ENCODE assay signal across 11 cellular contexts in the genomic region with DNA sequence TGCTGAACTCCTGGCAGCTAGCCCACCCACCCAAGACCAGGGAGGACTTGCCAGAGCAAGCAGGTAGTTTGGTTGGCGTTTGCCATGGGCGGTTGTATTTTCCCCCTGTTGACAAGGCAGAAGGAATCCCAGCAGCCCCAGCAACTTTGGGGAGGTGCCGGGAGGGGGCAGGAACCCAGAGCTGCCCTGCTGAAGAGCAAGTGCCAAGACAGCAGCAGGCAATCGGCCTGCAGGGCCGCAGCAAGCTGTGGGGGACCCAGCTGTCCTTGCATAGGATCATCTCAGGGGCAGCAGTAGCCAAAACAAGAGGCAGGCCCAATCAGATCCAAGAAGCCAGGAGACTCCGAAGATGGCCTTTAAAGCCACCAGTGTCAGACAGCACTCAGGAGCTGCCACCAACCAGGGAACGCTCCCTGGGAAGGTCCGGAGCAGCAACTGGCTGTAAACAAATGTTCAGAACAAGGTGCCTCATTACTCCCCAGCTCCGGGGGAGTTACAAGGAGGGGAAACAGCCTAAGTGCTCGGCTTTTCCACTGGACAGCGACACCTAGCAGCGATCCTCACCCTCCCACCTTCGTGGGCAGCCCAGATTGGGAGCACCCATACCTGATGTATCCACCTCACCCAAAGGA. TPM values are rescaled to one million over a fixed set of nuclear protein-coding genes. Genes with fewer than 3 reads are reported as not detected.
DNase-seq lines count a peak whose midpoint lies in the region; ATAC-seq and TF ChIP-seq lines count a peak whose summit lies in the region.
"Had no signal": no experiment of that assay in that cellular context is flagged by ENCODE, and none has a peak within 500 bp of the region (broad histone marks: within the 10 kb centered on the region; RNA-seq: fewer than 3 reads in every experiment).

No MANE protein-coding gene starts in this region.

- CTCF ChIA-PET in mammary epithelial cell (lab: Charles Lee; ENCODE audit: low non-redundant PET), result no interaction called here

- H3K9me3 ChIP-seq in heart right ventricle (no peaks in the 10 kb centered on the region), testis (no peaks in the 10 kb centered on the region), mammary epithelial cell (replicated peaks; ENCODE audit: insufficient read depth, low read length) (no peaks in the 10 kb centered on the region)
- H3K9me3 ChIP-seq: neutrophil had no signal

- BruUV-seq in mammary epithelial cell (replicated peaks; lab: Mats Ljungman, UMichigan), result no TSS peak

- intact Hi-C loops in heart right ventricle (cut with DNase I), result loop anchor here in 4 of 10 donors (5.0 to 10.0 kb wide), 3 partner anchors 42 to 77 kb away; no protein-coding TSS in a partner anchor
- intact Hi-C loops in Right ventricle myocardium inferior (cut with DNase I), result no loop called here
- intact Hi-C loops in testis (cut with DNase I; ENCODE audit: low total_unique reads), result no loop called here
- intact Hi-C loops in mammary epithelial cell (cut with micrococcal nuclease), result no loop called here

- peak in 6 of 9 donors; percentile 9 to 43 (median 20) for TF ChIP-seq CTCF in heart right ventricle (IDR thresholded peaks at IDR 0.05)
- no peak for TF ChIP-seq CTCF in testis (IDR thresholded peaks at IDR 0.05)
- no peak for TF ChIP-seq CTCF in mammary epithelial cell (conservative IDR thresholded peaks at IDR 0.05 in 1 of 2, IDR thresholded peaks at IDR 0.05 in 1 of 2; ENCODE audit: extremely low read depth in 1 of 2, insufficient read depth in 1 of 2, low read depth in 1 of 2, low read length in 2 of 2)

- no peak for TF ChIP-seq POLR2A in testis (IDR thresholded peaks at IDR 0.05)

- peak in 1 of 2 donors; percentile 33 for DNase-seq in heart right ventricle
- no peak for DNase-seq in Right ventricle myocardium inferior (ENCODE audit: missing footprints)
- peak; percentile 13 for DNase-seq in RPMI8226
- DNase-seq in iPS-NIHi7 (ENCODE audit: extremely low spot score), result peak; percentile 49
- peak; percentile 17 for DNase-seq in testis
- no peak for DNase-seq in activated CD4-positive, alpha-beta T cell treated with anti-CD3 and anti-CD28 coated beads for 48 hours
- no peak for DNase-seq in mammary epithelial cell
- DNase-seq in 8988T, result no peak
- DNase-seq: stimulated activated CD4-positive, alpha-beta T cell treated with anti-CD3 and anti-CD28 coated beads, Interleukin-4, amount 100 ng/mL, for 24 hours; T-helper 9 cell had no signal

- H3K27ac ChIP-seq in heart right ventricle (peak overlapping the region in 4 of 10 donors; percentile 13 to 85 (median 50)), testis (no peak overlapping the region), mammary epithelial cell (ENCODE audit: insufficient read depth, low read depth, low read length) (no peak overlapping the region)
- H3K27ac ChIP-seq: neutrophil had no signal

- no peaks in the 10 kb centered on the region for H4K20me1 ChIP-seq in mammary epithelial cell (ENCODE audit: insufficient read depth, low read length)

- no peaks in the 10 kb centered on the region for H3K36me3 ChIP-seq in heart right ventricle
- H3K36me3 ChIP-seq in testis (ENCODE audit: low read depth, missing control alignments), result no peaks in the 10 kb centered on the region
- H3K36me3 ChIP-seq in mammary epithelial cell (ENCODE audit: insufficient read depth, low read length), result no peaks in the 10 kb centered on the region
- H3K36me3 ChIP-seq: neutrophil had no signal

- H2AFZ ChIP-seq in mammary epithelial cell (ENCODE audit: low read depth, low read length), result no peak overlapping the region

- in situ Hi-C loops in mammary epithelial cell (cut with MboI; ENCODE audit: low sequenced_read_pairs in 2 of 2), result no loop called here

- dilution Hi-C loops in mammary epithelial cell (cut with HindIII; ENCODE audit: low sequenced_read_pairs), result no loop called here

- WGBS in heart right ventricle, 2 donors, result 43 to 45% methylated on average over 13 of the region's 13 CpGs
- 30 to 45% methylated on average over 7 to 13 of the region's 13 CpGs for WGBS in testis, 2 donors
- WGBS in mammary epithelial cell (ENCODE audit: low coverage, missing lambda C conversion rate), result 67% methylated on average over 10 of the region's 13 CpGs

- ATAC-seq in heart right ventricle, result peak in 5 of 8 donors; percentile 7 to 59 (median 57)
- ATAC-seq in Right ventricle myocardium inferior, result no peak

- H3K27me3 ChIP-seq in heart right ventricle (peaks cover 0 to 54% (median 39%) of the 10 kb centered on the region in 7 donors), testis (no peaks in the 10 kb centered on the region), mammary epithelial cell (ENCODE audit: insufficient read depth, low read length) (peaks cover 32% of the 10 kb centered on the region)

- H3K4me2 ChIP-seq in mammary epithelial cell (ENCODE audit: insufficient read depth, low read depth, low read length), result no peak overlapping the region

- H3K9ac ChIP-seq in mammary epithelial cell (ENCODE audit: insufficient read depth, low read length), result no peak overlapping the region

- H3K4me3 ChIP-seq in heart right ventricle (peak overlapping the region in 4 of 10 donors; percentile 55 to 56 (median 55)), testis (no peak overlapping the region), mammary epithelial cell (replicated peaks in 1 of 3; ENCODE audit: insufficient read depth in 1 of 3, low read depth in 2 of 3, low read length in 3 of 3) (no peak overlapping the region)

- H3K4me1 ChIP-seq in heart right ventricle (peaks cover 0 to 42% (median 22%) of the 10 kb centered on the region in 9 donors), testis (peaks cover 15% of the 10 kb centered on the region), mammary epithelial cell (ENCODE audit: insufficient read depth, low read length) (peaks cover 6% of the 10 kb centered on the region)

- H3K79me2 ChIP-seq in mammary epithelial cell (ENCODE audit: insufficient read depth, low read length), result no peaks in the 10 kb centered on the region

RNA-seq across cellular contexts. Expression of a gene that starts 2.1 kb away (rescaled TPM):
- total RNA-seq in heart right ventricle (10 to 100 TPM in 4 of 10 donors, 1 to 10 TPM in 6; 1.4 to 16.8 (median 7.1) TPM), Right ventricle myocardium inferior (2.6 TPM), testis (1 to 10 TPM; 1.3 to 1.6 TPM), mammary epithelial cell (not detected)
- polyA plus RNA-seq in heart right ventricle (1 to 10 TPM; 1.0 to 2.6 TPM), testis (ENCODE audit: insufficient read depth, low read depth, low replicate concordance) (2.1 TPM), mammary epithelial cell (0.01 TPM)
- polyA minus RNA-seq in mammary epithelial cell, result 6.6 TPM

Comparison
In these comparisons a context has a peak if more than half of its experiments do, and no peak if none do; other contexts are left out.
1. DNase-seq: peak in RPMI8226 (single experiment), iPS-NIHi7 (single experiment) and testis (single experiment); none in Right ventricle myocardium inferior (single experiment), activated CD4-positive, alpha-beta T cell treated with anti-CD3 and anti-CD28 coated beads for 48 hours (single experiment), mammary epithelial cell (single experiment) and 8988T (single experiment).
2. CTCF ChIP-seq: peak in heart right ventricle (6 of 9); none in testis (0 of 3) and mammary epithelial cell (0 of 2).